Comparison of ENCODE assay signal across 8 cellular contexts in genomic region chr11:68312780-68313573, GRCh38. TPM values are rescaled to one million over a fixed set of nuclear protein-coding genes. Genes with fewer than 3 reads are reported as not detected.
DNase-seq lines count a peak whose midpoint lies in the region; ATAC-seq, FAIRE-seq and TF ChIP-seq lines count a peak whose summit lies in the region.

No MANE protein-coding gene starts in this region.

- H3K27me3 ChIP-seq in HUES64 (ENCODE audit: insufficient read depth, low read length) (peaks cover 10% of the 10 kb centered on the region), astrocyte (ENCODE audit: insufficient read depth, low read length) (no peaks in the 10 kb centered on the region)

- WGBS in HUES64: under 1% methylated on average over 102 of the region's 102 CpGs

- ATAC-seq in stimulated activated memory B cell treated with anti-CD40 and anti-IgM and Interleukin-4, amounts not matched to agents 10 μg/mL and 1 μg/mL and 100 μg/mL, for 72 hours: peak; percentile 57
- ATAC-seq in GM21576 (IDR thresholded peaks at IDR 0.05; ENCODE audit: unreplicated experiment): no peak

- H3K9me3 Mint-ChIP-seq in astrocyte (ENCODE audit: unreplicated experiment): no peaks in the 10 kb centered on the region
- H3K9me3 Mint-ChIP-seq in stimulated activated memory B cell treated with anti-CD40 and anti-IgM and Interleukin-4, amounts not matched to agents 10 μg/mL and 1 μg/mL and 100 μg/mL, for 72 hours: no peaks in the 10 kb centered on the region

- H3K9ac ChIP-seq in HUES64 (ENCODE audit: low read depth, low read length) (peak overlapping the region; percentile 82), astrocyte (ENCODE audit: low read length) (peak overlapping the region; percentile 83)

- H3K9me3 ChIP-seq in HUES64 (ENCODE audit: insufficient read depth, low read depth, low read length) (no peaks in the 10 kb centered on the region), astrocyte (ENCODE audit: insufficient read depth, low read depth, low read length) (no peaks in the 10 kb centered on the region)

- H3K79me2 ChIP-seq in astrocyte (ENCODE audit: insufficient read depth, low read length): peaks cover 48% of the 10 kb centered on the region

- H3K27me3 Mint-ChIP-seq in astrocyte (ENCODE audit: low read depth, unreplicated experiment): no peaks in the 10 kb centered on the region
- peaks cover 40% of the 10 kb centered on the region for H3K27me3 Mint-ChIP-seq in stimulated activated memory B cell treated with anti-CD40 and anti-IgM and Interleukin-4, amounts not matched to agents 10 μg/mL and 1 μg/mL and 100 μg/mL, for 72 hours

- H3K27ac ChIP-seq in HUES64 (ENCODE audit: low read depth, low read length): no peak overlapping the region; the same call in 1 of the 2 replicates
- peak overlapping the region; percentile 56 for H3K27ac ChIP-seq in astrocyte (ENCODE audit: low read depth, low read length)

- peaks cover 19% of the 10 kb centered on the region for H3K4me1 Mint-ChIP-seq in astrocyte (ENCODE audit: low read depth, unreplicated experiment)
- peaks cover 18% of the 10 kb centered on the region for H3K4me1 Mint-ChIP-seq in stimulated activated memory B cell treated with anti-CD40 and anti-IgM and Interleukin-4, amounts not matched to agents 10 μg/mL and 1 μg/mL and 100 μg/mL, for 72 hours

- FAIRE-seq in astrocyte (lab: Jason Lieb, UNC): no peak

- DNase-seq in D341Med (ENCODE audit: low spot score) (peak; percentile 78), astrocyte (ENCODE audit: low read depth) (no peak), iPS-NIHi11 (ENCODE audit: low spot score) (peak; percentile 75), mucosa of gallbladder (ENCODE audit: low spot score) (no peak), NCI-H524 (lab: John Stamatoyannopoulos, UW) (no peak)

- peak overlapping the region; percentile 85 for H3K27ac Mint-ChIP-seq in astrocyte (ENCODE audit: unreplicated experiment)
- H3K27ac Mint-ChIP-seq in stimulated activated memory B cell treated with anti-CD40 and anti-IgM and Interleukin-4, amounts not matched to agents 10 μg/mL and 1 μg/mL and 100 μg/mL, for 72 hours: peak overlapping the region; percentile 77

- no peaks in the 10 kb centered on the region for H3K36me3 ChIP-seq in HUES64 (ENCODE audit: insufficient read depth, low read length)
- H3K36me3 ChIP-seq in astrocyte (ENCODE audit: insufficient read depth, low read length): no peaks in the 10 kb centered on the region

- no peak for TF ChIP-seq CTCF in astrocyte (IDR thresholded peaks at IDR 0.05; ENCODE audit: insufficient read depth, low read depth, low read length)

- H3K36me3 Mint-ChIP-seq in astrocyte (ENCODE audit: low read depth, unreplicated experiment): no peaks in the 10 kb centered on the region
- H3K36me3 Mint-ChIP-seq in stimulated activated memory B cell treated with anti-CD40 and anti-IgM and Interleukin-4, amounts not matched to agents 10 μg/mL and 1 μg/mL and 100 μg/mL, for 72 hours: no peaks in the 10 kb centered on the region

- H3K4me3 Mint-ChIP-seq in astrocyte (ENCODE audit: unreplicated experiment): peak overlapping the region; percentile 95
- H3K4me3 Mint-ChIP-seq in stimulated activated memory B cell treated with anti-CD40 and anti-IgM and Interleukin-4, amounts not matched to agents 10 μg/mL and 1 μg/mL and 100 μg/mL, for 72 hours: peak overlapping the region; percentile 84

- peaks cover 29% of the 10 kb centered on the region for H3K4me1 ChIP-seq in HUES64 (ENCODE audit: insufficient read depth, low read length)
- peaks cover 32% of the 10 kb centered on the region for H3K4me1 ChIP-seq in astrocyte (ENCODE audit: insufficient read depth, low read length)

- peaks cover 30% of the 10 kb centered on the region for H4K20me1 ChIP-seq in astrocyte (ENCODE audit: insufficient read depth, low read length)

- H3K4me2 ChIP-seq in astrocyte (ENCODE audit: low read length): peak overlapping the region; percentile 96

- H3K4me3 ChIP-seq in HUES64 (ENCODE audit: low read length) (peak overlapping the region; percentile 71), astrocyte (ENCODE audit: insufficient read depth, low read depth, low read length) (peak overlapping the region; percentile 73)

- H2AFZ ChIP-seq in astrocyte (ENCODE audit: low read depth, low read length): peak overlapping the region; percentile 72

RNA-seq across cellular contexts. Expression of gene LRP5, which starts 0.6 kb away (rescaled TPM):
- 16.6 TPM for polyA plus RNA-seq in HUES64 (2013, experiment 1 of 2)
- polyA plus RNA-seq in HUES64 (2013, experiment 2 of 2): 25.4 TPM
- 19.6 and 20.2 TPM in 2 replicates for total RNA-seq in astrocyte
- total RNA-seq in mucosa of gallbladder: 154 TPM

RNA-seq across cellular contexts. Expression of gene C11orf24, which starts 41.2 kb away (rescaled TPM):
- polyA plus RNA-seq in HUES64 (2013, experiment 1 of 2): 33.9 TPM
- 35.7 TPM for polyA plus RNA-seq in HUES64 (2013, experiment 2 of 2)
- 79.8 and 83.5 TPM in 2 replicates for total RNA-seq in astrocyte
- total RNA-seq in mucosa of gallbladder: 38.8 TPM

Comparison
In these comparisons a context has a peak if more than half of its experiments do, and no peak if none do; other contexts are left out.
1. DNase-seq: peak in D341Med (single experiment) and iPS-NIHi11 (single experiment); none in astrocyte (single experiment), mucosa of gallbladder (single experiment) and NCI-H524 (0 of 2).